Comparison of ENCODE assay signal across 11 cellular contexts in the genomic region with DNA sequence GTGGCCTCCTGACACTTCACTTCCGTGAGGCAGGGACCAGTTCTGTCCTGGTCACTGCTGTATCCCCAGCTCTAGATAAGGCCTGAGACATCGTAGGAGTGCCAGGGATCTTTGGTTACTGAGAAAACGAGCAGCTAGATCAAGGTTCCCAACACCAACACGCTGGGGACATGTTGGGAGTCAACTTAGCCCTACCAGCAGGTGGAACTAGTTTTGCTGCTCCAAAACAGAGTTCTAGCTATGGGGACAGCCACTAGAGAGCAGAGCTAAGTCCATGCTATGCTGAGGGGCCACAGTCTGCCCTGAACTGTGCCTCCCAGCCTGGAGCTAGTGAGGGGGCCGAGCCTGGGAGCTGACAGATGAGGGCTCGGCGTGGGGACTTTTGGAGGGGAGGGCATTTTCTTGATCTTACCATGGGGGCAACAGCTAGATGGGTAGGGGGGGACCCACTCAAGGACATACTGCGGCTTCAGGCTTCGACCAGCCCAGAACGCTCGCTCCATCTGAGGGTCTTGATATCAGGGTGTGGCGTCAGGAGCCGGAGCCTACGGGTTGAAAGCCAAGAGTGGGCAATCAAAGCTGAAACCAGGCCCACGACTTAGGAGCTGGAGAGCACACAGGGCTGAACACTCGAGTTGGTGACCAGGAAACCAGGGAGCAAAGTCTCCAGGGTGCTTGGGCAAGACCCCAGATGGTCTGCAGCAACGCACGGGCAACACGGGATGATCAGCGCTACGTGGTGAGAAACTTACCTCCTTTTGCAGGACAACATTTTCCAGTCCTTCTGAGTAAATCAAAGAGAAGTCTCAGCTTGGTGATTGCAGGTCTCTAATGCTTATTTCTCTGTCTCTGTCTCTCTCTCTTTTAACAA. TPM values are rescaled to one million over a fixed set of nuclear protein-coding genes. Genes with fewer than 3 reads are reported as not detected.
A peak's percentile ranks its signal among the peaks of the same experiment; 100 is the strongest.
DNase-seq lines count a peak whose midpoint lies in the region; ATAC-seq and TF ChIP-seq lines count a peak whose summit lies in the region.
"Had no signal": no experiment of that assay in that cellular context is flagged by ENCODE, and none has a peak within 500 bp of the region (broad histone marks: within the 10 kb centered on the region; RNA-seq: fewer than 3 reads in every experiment).

No MANE protein-coding gene starts in this region.

- no peaks in the 10 kb centered on the region for H3K27me3 Mint-ChIP-seq in Caco-2 (ENCODE audit: insufficient read depth, unreplicated experiment)

- TF ChIP-seq POLR2A in testis (IDR thresholded peaks at IDR 0.05), result no peak

- 86 to 88% methylated on average over 20 to 21 of the region's 21 CpGs for WGBS in testis, 2 donors

- intact Hi-C loops in Caco-2 (cut with micrococcal nuclease; ENCODE audit: unreplicated experiment) (loop anchor here (1.0 to 5.0 kb wide), 2 partner anchors 139 to 200 kb away; no protein-coding TSS in a partner anchor), mucosa of descending colon (cut with DNase I, micrococcal nuclease) (loop anchor here (5.0 to 10.0 kb wide), 2 partner anchors 293 to 645 kb away; no protein-coding TSS in a partner anchor), testis (cut with DNase I; ENCODE audit: low total_unique reads) (loop anchor here (10.0 kb wide), 2 partner anchors 137 to 293 kb away; no protein-coding TSS in a partner anchor)

- no TSS peak for BruUV-seq in Caco-2 (replicated peaks; lab: Mats Ljungman, UMichigan)

- POLR2A ChIA-PET in Caco-2 (lab: Charles Lee), result no interaction called here

- H3K36me3 ChIP-seq in Caco-2 (ENCODE audit: control insufficient read depth, insufficient read depth, low read length) (no peaks in the 10 kb centered on the region), mucosa of descending colon (ENCODE audit: low read depth) (no peaks in the 10 kb centered on the region), testis (ENCODE audit: low read depth, missing control alignments) (no peaks in the 10 kb centered on the region)

- H3K9me3 ChIP-seq in Caco-2 (peaks cover 17% of the 10 kb centered on the region), mucosa of descending colon (peaks cover 16% of the 10 kb centered on the region), testis (no peaks in the 10 kb centered on the region)

- peaks cover 17% of the 10 kb centered on the region for H3K9me3 Mint-ChIP-seq in Caco-2 (ENCODE audit: unreplicated experiment)
- H3K9me3 Mint-ChIP-seq in activated naive CD4-positive, alpha-beta T cell treated with anti-CD3 and anti-CD28 coated beads, Interleukin-2, amount 50 U/mL, for 72 hours, result peaks cover 13 to 14% of the 10 kb centered on the region in 2 donors

- H3K4me3 Mint-ChIP-seq in Caco-2 (ENCODE audit: unreplicated experiment), result no peak overlapping the region

- CTCF ChIA-PET in Caco-2 (lab: Charles Lee), result interaction anchor here (0.6 to 8.1 kb wide), 12 partner anchors 10 to 421 kb away, joined by 3 to 188 read pairs (median 6); a partner anchor contains a TSS

- H3K27ac ChIP-seq in testis, result no peak overlapping the region
- H3K27ac ChIP-seq in coronary artery, result no peak overlapping the region
- H3K27ac ChIP-seq: tibial nerve had no signal

- no peaks in the 10 kb centered on the region for H3K36me3 Mint-ChIP-seq in Caco-2 (ENCODE audit: insufficient read depth, unreplicated experiment)
- H3K36me3 Mint-ChIP-seq in activated naive CD4-positive, alpha-beta T cell treated with anti-CD3 and anti-CD28 coated beads, Interleukin-2, amount 50 U/mL, for 72 hours, result peaks cover 23 to 24% of the 10 kb centered on the region in 2 donors

- DNase-seq in Caco-2 (no peak), mucosa of descending colon (no peak), foreskin melanocyte (no peak), testis (no peak), coronary artery (ENCODE audit: low spot score) (no peak)
- no peak for DNase-seq in activated naive CD4-positive, alpha-beta T cell treated with anti-CD3 and anti-CD28 coated beads, Interleukin-2, amount 50 U/mL, for 72 hours (ENCODE audit: low spot score in 2 of 2)
- DNase-seq in effector CD8-positive, alpha-beta T cell (lab: John Stamatoyannopoulos, UW), result no peak
- DNase-seq: NCI-H524 had no signal

- H3K4me1 ChIP-seq in Caco-2 (peaks cover 10% of the 10 kb centered on the region; the same call in 1 of the 2 replicates), mucosa of descending colon (ENCODE audit: low read depth) (no peaks in the 10 kb centered on the region), testis (no peaks in the 10 kb centered on the region)

- H3K4me1 Mint-ChIP-seq in Caco-2 (ENCODE audit: low read depth, unreplicated experiment), result peaks cover 21% of the 10 kb centered on the region

- ATAC-seq in HG02884 (IDR thresholded peaks at IDR 0.05; ENCODE audit: unreplicated experiment), result peak; percentile 12
- ATAC-seq in activated naive CD4-positive, alpha-beta T cell treated with anti-CD3 and anti-CD28 coated beads, Interleukin-2, amount 50 U/mL, for 72 hours, result peak in 1 of 2 donors; percentile 5
- peak; percentile 13 for ATAC-seq in mucosa of descending colon

- H3K4me3 ChIP-seq in Caco-2 (ENCODE audit: low read depth, low read length) (no peak overlapping the region), mucosa of descending colon (no peak overlapping the region), testis (no peak overlapping the region), coronary artery (no peak overlapping the region)
- H3K4me3 ChIP-seq: lung, tibial nerve had no signal

- peak overlapping the region; percentile 8 for H3K27ac Mint-ChIP-seq in Caco-2 (ENCODE audit: unreplicated experiment)
- H3K27ac Mint-ChIP-seq in activated naive CD4-positive, alpha-beta T cell treated with anti-CD3 and anti-CD28 coated beads, Interleukin-2, amount 50 U/mL, for 72 hours, result peak overlapping the region; percentile 85 to 96

- peak in 1 of 2 experiments; percentile 12 for TF ChIP-seq CTCF in Caco-2 (IDR thresholded peaks at IDR 0.05; ENCODE audit: insufficient read depth in 1 of 2, low read depth in 1 of 2, low read length in 1 of 2, severe bottlenecking in 1 of 2, unreplicated experiment in 1 of 2)
- TF ChIP-seq CTCF in mucosa of descending colon (IDR thresholded peaks at IDR 0.05), result no peak
- TF ChIP-seq CTCF in testis (IDR thresholded peaks at IDR 0.05), result no peak
- TF ChIP-seq CTCF in coronary artery (IDR thresholded peaks at IDR 0.05), result no peak

- no peaks in the 10 kb centered on the region for H3K27me3 ChIP-seq in Caco-2 (replicated peaks; ENCODE audit: control insufficient read depth, insufficient read depth, low read length)
- H3K27me3 ChIP-seq in testis, result no peaks in the 10 kb centered on the region
- H3K27me3 ChIP-seq: tibial nerve had no signal

RNA-seq across cellular contexts. Expression of a gene that starts 13.4 kb away (rescaled TPM):
- total RNA-seq in Caco-2 (2022) (not detected in 2 replicates), mucosa of descending colon (1 to 10 TPM; 1.4 to 2.9 (median 1.7) TPM), testis (1 to 10 TPM in 1 of 2 donors, under 1 TPM in 1; 0.63 to 1.8 TPM)
- total RNA-seq in activated naive CD4-positive, alpha-beta T cell treated with anti-CD3 and anti-CD28 coated beads, Interleukin-2, amount 50 U/mL, for 72 hours, result 10 to 100 TPM; 36.7 to 48.4 TPM
- 2.1 TPM for polyA plus RNA-seq in testis (ENCODE audit: insufficient read depth, low read depth, low replicate concordance)

RNA-seq across cellular contexts. Expression of a gene that starts 25.7 kb away (rescaled TPM):
- total RNA-seq in Caco-2 (2022) (0.23 and 0.51 TPM in 2 replicates), mucosa of descending colon (1 to 10 TPM in 2 of 3 donors, under 1 TPM in 1; 0.87 to 2.4 (median 2.0) TPM), testis (1 to 10 TPM; 1.6 to 4.1 TPM)
- total RNA-seq in activated naive CD4-positive, alpha-beta T cell treated with anti-CD3 and anti-CD28 coated beads, Interleukin-2, amount 50 U/mL, for 72 hours, result 1 to 10 TPM in 1 of 2 donors, under 1 TPM in 1; 0.59 to 5.1 TPM
- 1.7 TPM for polyA plus RNA-seq in testis (ENCODE audit: insufficient read depth, low read depth, low replicate concordance)

Comparison
In these comparisons a context has a peak if more than half of its experiments do, and no peak if none do; other contexts are left out.
1. RNA of a gene that starts 13.4 kb away (total RNA-seq): 36.7 to 48.4 TPM in activated naive CD4-positive, alpha-beta T cell treated with anti-CD3 and anti-CD28 coated beads, Interleukin-2, amount 50 U/mL, for 72 hours; 0.63 to 1.8 TPM in testis, 1.4 to 2.9 TPM in mucosa of descending colon and not detected in Caco-2; every median in the first group is over 4 times any median in the second.